ENCODE assay signal across 26 cellular contexts in the genomic region with DNA sequence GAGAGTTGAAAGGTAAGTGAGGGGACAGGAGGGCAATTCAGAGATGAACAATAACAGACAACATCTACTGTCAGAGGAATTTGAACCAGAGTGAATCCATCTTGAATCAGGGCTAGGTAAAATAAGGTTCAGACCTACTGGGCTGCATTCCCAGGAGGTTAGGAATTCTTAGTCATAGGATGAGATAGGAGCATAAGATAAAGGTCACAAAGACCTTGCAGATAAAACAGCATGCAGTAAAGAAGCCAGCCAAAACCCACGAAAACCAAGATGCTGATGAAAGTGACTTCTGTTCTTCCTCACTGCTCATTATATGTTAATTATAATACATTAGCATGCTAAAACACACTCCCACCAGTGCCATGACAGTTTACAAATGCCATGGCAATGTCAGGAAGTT.
"Had no signal": no experiment of that assay in that cellular context is flagged by ENCODE, and none has a peak within 500 bp of the region (broad histone marks: within the 10 kb centered on the region; RNA-seq: fewer than 3 reads in every experiment).

No MANE protein-coding gene starts in this region.

- H3K4me3 Mint-ChIP-seq: activated naive CD8-positive, alpha-beta T cell treated with anti-CD3 and anti-CD28 coated beads for 36 hours; activated T-cell treated with anti-CD3 and anti-CD28 coated beads, Interleukin-2, amount 50 U/mL, for 4 hours; endodermal cell; natural killer cell treated with Interleukin-12 subunit alpha and Interleukin-12 subunit beta and Interleukin-15 and Interleukin-18, amount 100 ng/mL, for 72 hours; T-helper 1 cell treated with Interleukin-12 subunit alpha and Interleukin-12 subunit beta and Interleukin-4 antibody, amounts not matched to agents 30 μg/mL and 1 μg/mL, for 36 hours had no signal

- H3K27ac ChIP-seq: ovary, prostate gland, spleen, thoracic aorta, upper lobe of left lung had no signal

- H3K36me3 ChIP-seq: ovary, prostate gland, spleen, thoracic aorta, upper lobe of left lung had no signal

- H3K36me3 Mint-ChIP-seq: activated naive CD8-positive, alpha-beta T cell treated with anti-CD3 and anti-CD28 coated beads for 36 hours had no signal

- H3K27ac Mint-ChIP-seq: activated naive CD8-positive, alpha-beta T cell treated with anti-CD3 and anti-CD28 coated beads for 36 hours; activated T-helper 2 cell treated with anti-CD3 and anti-CD28 coated beads, Interferon-gamma antibody, Interleukin-2, Interleukin-4, amounts not matched to agents 10 μg/mL and 5 μg/mL and 100 μg/mL, durations not matched to agents 14 hours and 24 hours and 36 hours; endodermal cell; natural killer cell treated with Interleukin-12 subunit alpha and Interleukin-12 subunit beta and Interleukin-15 and Interleukin-18, amount 100 ng/mL, for 72 hours; T-helper 1 cell treated with Interleukin-12 subunit alpha and Interleukin-12 subunit beta and Interleukin-4 antibody, amounts not matched to agents 30 μg/mL and 1 μg/mL, for 36 hours had no signal

- H3K4me1 ChIP-seq: prostate gland, spleen, upper lobe of left lung had no signal

- ATAC-seq: activated T-cell treated with anti-CD3 and anti-CD28 coated beads, Interleukin-2, amount 50 U/mL, for 4 hours; left ventricle myocardium superior; natural killer cell treated with Interleukin-12 subunit alpha and Interleukin-12 subunit beta and Interleukin-15 and Interleukin-18, amount 100 ng/mL, for 72 hours had no signal

- DNase-seq: activated CD4-positive, alpha-beta T cell treated with anti-CD3 and anti-CD28 coated beads for 4 hours; activated CD4-positive, alpha-beta T cell treated with anti-CD3 and anti-CD28 coated beads, Interleukin-2, amount 50 U/mL, for 48 hours; activated CD4-positive, CD25-positive, alpha-beta regulatory T cell; activated CD8-positive, alpha-beta memory T cell treated with anti-CD3 and anti-CD28 coated beads, Interleukin-2, amount 50 U/mL, for 48 hours; activated naive CD4-positive, alpha-beta T cell; activated naive CD8-positive, alpha-beta T cell treated with anti-CD3 and anti-CD28 coated beads for 36 hours; activated T-cell treated with anti-CD3 and anti-CD28 coated beads, Interleukin-2, amount 50 U/mL, for 4 hours; amniotic stem cell; cerebellar nuclear complex; cortex of kidney; endodermal cell; erythroblast; foreskin melanocyte; kidney glomerular epithelial cell; left ventricle myocardium superior; ovary; spleen; stimulated activated CD4-positive, alpha-beta T cell treated with anti-CD3 and anti-CD28 coated beads, Interleukin-4, amount 100 ng/mL, for 24 hours; stimulated activated naive CD4-positive, alpha-beta T cell treated with Interleukin-2 at 50 U/mL for 16 hours; T1000; upper lobe of left lung had no signal

- H3K9me3 Mint-ChIP-seq: activated T-cell treated with anti-CD3 and anti-CD28 coated beads, Interleukin-2, amount 50 U/mL, for 4 hours; endodermal cell had no signal

- H3K9me3 ChIP-seq: ovary, prostate gland, thoracic aorta, upper lobe of left lung had no signal

- H3K27me3 Mint-ChIP-seq: activated naive CD8-positive, alpha-beta T cell treated with anti-CD3 and anti-CD28 coated beads for 36 hours; natural killer cell treated with Interleukin-12 subunit alpha and Interleukin-12 subunit beta and Interleukin-15 and Interleukin-18, amount 100 ng/mL, for 72 hours had no signal

- H3K4me1 Mint-ChIP-seq: activated naive CD8-positive, alpha-beta T cell treated with anti-CD3 and anti-CD28 coated beads for 36 hours had no signal

- H3K4me3 ChIP-seq: ovary, prostate gland, spleen, thoracic aorta, upper lobe of left lung had no signal

- H3K27me3 ChIP-seq: ovary, spleen, upper lobe of left lung had no signal
